Comparison of ENCODE assay signal across 1 cellular context in genomic region chr16:81448154-81449131, GRCh38.
TF ChIP-seq lines count a peak whose summit lies in the region.

No MANE protein-coding gene starts in this region.

TF ChIP-seq in HepG2, 621 proteins besides CTCF, POLR2A, EP300 and RAD21 (continued from another document and continues in another):
- TF ChIP-seq TCF7L2 (IDR thresholded peaks at IDR 0.05; ENCODE audit: low read depth, low read length) (no peak), ZFP91 (CRISPR knock-in tag; IDR thresholded peaks at IDR 0.05; ENCODE audit: borderline replicate concordance) (peak; percentile 73), MTF1 (CRISPR knock-in tag; IDR thresholded peaks at IDR 0.05) (no peak), ATF5 (CRISPR knock-in tag; IDR thresholded peaks at IDR 0.05; ENCODE audit: low read depth) (peak; percentile 33; the same call in 1 of the 2 replicates), NFYC (CRISPR knock-in tag; IDR thresholded peaks at IDR 0.05) (peak; percentile 58), ARNT (IDR thresholded peaks at IDR 0.05) (no peak), ARID3A (IDR thresholded peaks at IDR 0.05; ENCODE audit: low read depth, low read length) (peak; percentile 88), SIX1 (CRISPR knock-in tag; IDR thresholded peaks at IDR 0.05; ENCODE audit: borderline replicate concordance) (peak; percentile 82; the same call in 1 of the 2 replicates), ZNF180 (CRISPR knock-in tag; IDR thresholded peaks at IDR 0.05; ENCODE audit: borderline replicate concordance, low read depth) (no peak), ZNF772 (CRISPR knock-in tag; IDR thresholded peaks at IDR 0.05) (peak; percentile 95), FOXM1 (CRISPR knock-in tag; IDR thresholded peaks at IDR 0.05) (peak; percentile 49; the same call in 1 of the 2 replicates), AHR (CRISPR knock-in tag; IDR thresholded peaks at IDR 0.05) (no peak; the same call in none of the 2 replicates), ZNF468 (CRISPR knock-in tag; IDR thresholded peaks at IDR 0.05) (no peak), ZBTB37 (CRISPR knock-in tag; IDR thresholded peaks at IDR 0.05) (no peak), SYNCRIP (IDR thresholded peaks at IDR 0.05; ENCODE audit: insufficient read depth, low read depth, low read length) (no peak), ZMYM3 (CRISPR knock-in tag; IDR thresholded peaks at IDR 0.05) (peak; percentile 96), ZNF570 (CRISPR knock-in tag; IDR thresholded peaks at IDR 0.05; ENCODE audit: borderline replicate concordance) (no peak), NFKBIZ (CRISPR knock-in tag; IDR thresholded peaks at IDR 0.05) (peak; percentile 92; the same call in 1 of the 2 replicates), ZC3H13 (CRISPR knock-in tag; IDR thresholded peaks at IDR 0.05) (peak; percentile 98), ZNF138 (CRISPR knock-in tag; IDR thresholded peaks at IDR 0.05; ENCODE audit: low read depth) (peak; percentile 32; the same call in 1 of the 2 replicates), GZF1 (CRISPR knock-in tag; IDR thresholded peaks at IDR 0.05) (peak; percentile 90; the same call in 1 of the 2 replicates), ZNF737 (CRISPR knock-in tag; IDR thresholded peaks at IDR 0.05; ENCODE audit: borderline replicate concordance) (peak; percentile 58; the same call in 1 of the 2 replicates), EHMT2 (IDR thresholded peaks at IDR 0.05; ENCODE audit: borderline replicate concordance, low read depth, low read length) (no peak), HES4 (CRISPR knock-in tag; IDR thresholded peaks at IDR 0.05; ENCODE audit: borderline replicate concordance) (no peak; the same call in 1 of the 2 replicates), AFF4 (CRISPR knock-in tag; IDR thresholded peaks at IDR 0.05) (peak; percentile 97), ZNF691 (CRISPR knock-in tag; IDR thresholded peaks at IDR 0.05; ENCODE audit: borderline replicate concordance, low read depth) (peak; percentile 96; the same call in 1 of the 2 replicates), GFI1 (CRISPR knock-in tag; IDR thresholded peaks at IDR 0.05; ENCODE audit: borderline replicate concordance) (0 out of 2 replicates have a peak, but pooled peaks have one; percentile 78), CEBPG (CRISPR knock-in tag; IDR thresholded peaks at IDR 0.05) (peak; percentile 70), MEIS1 (CRISPR knock-in tag; IDR thresholded peaks at IDR 0.05; ENCODE audit: borderline replicate concordance) (peak; percentile 73; the same call in 1 of the 2 replicates), SOX5 (CRISPR knock-in tag; IDR thresholded peaks at IDR 0.05; ENCODE audit: borderline replicate concordance) (peak; percentile 91), NFIB (CRISPR knock-in tag; IDR thresholded peaks at IDR 0.05; ENCODE audit: borderline replicate concordance) (no peak), ZUFSP (CRISPR knock-in tag; IDR thresholded peaks at IDR 0.05; ENCODE audit: borderline replicate concordance) (no peak), MIER2 (CRISPR knock-in tag; IDR thresholded peaks at IDR 0.05) (peak; percentile 84; the same call in 1 of the 2 replicates), KLF12 (CRISPR knock-in tag; IDR thresholded peaks at IDR 0.05; ENCODE audit: borderline replicate concordance) (peak; percentile 76), ZNF317 (CRISPR knock-in tag; IDR thresholded peaks at IDR 0.05) (peak; percentile 77), PHF21A (CRISPR knock-in tag; IDR thresholded peaks at IDR 0.05) (peak; percentile 99), DDIT3 (CRISPR knock-in tag; IDR thresholded peaks at IDR 0.05) (no peak), ZGPAT (CRISPR knock-in tag; IDR thresholded peaks at IDR 0.05) (peak; percentile 98), DMAP1 (CRISPR knock-in tag; IDR thresholded peaks at IDR 0.05) (peak; percentile 96), SIN3A (IDR thresholded peaks at IDR 0.05; ENCODE audit: borderline replicate concordance, low read depth, low read length) (peak; percentile 94), REPIN1 (CRISPR knock-in tag; IDR thresholded peaks at IDR 0.05; ENCODE audit: borderline replicate concordance, low read depth) (peak; percentile 97), ZNF547 (CRISPR knock-in tag; IDR thresholded peaks at IDR 0.05) (peak; percentile 93), ZBTB38 (CRISPR knock-in tag; IDR thresholded peaks at IDR 0.05) (peak; percentile 92), ARNTL (CRISPR knock-in tag; IDR thresholded peaks at IDR 0.05) (peak; percentile 90), XRCC5 (optimal IDR thresholded peaks at IDR 0.05; ENCODE audit: low read length) (peak; percentile 97), ZNF605 (CRISPR knock-in tag; IDR thresholded peaks at IDR 0.05) (peak; percentile 96), POLR2G (IDR thresholded peaks at IDR 0.05; ENCODE audit: low read depth, low read length) (peak; percentile 96), ATF4 (CRISPR knock-in tag; IDR thresholded peaks at IDR 0.05) (no peak), PBX2 (CRISPR knock-in tag; IDR thresholded peaks at IDR 0.05) (no peak), ZNF552 (CRISPR knock-in tag; IDR thresholded peaks at IDR 0.05; ENCODE audit: borderline replicate concordance) (0 out of 2 replicates have a peak, but pooled peaks have one; percentile 33), CENPBD1 (CRISPR knock-in tag; IDR thresholded peaks at IDR 0.05; ENCODE audit: borderline replicate concordance, low read depth) (0 out of 2 replicates have a peak, but pooled peaks have one; percentile 41), ZNF607 (CRISPR knock-in tag; IDR thresholded peaks at IDR 0.05; ENCODE audit: borderline replicate concordance) (no peak; the same call in 1 of the 2 replicates)
